Comparison of ENCODE assay signal across 8 cellular contexts in genomic region chrX:12973561-12974216, GRCh38. TPM values are rescaled to one million over a fixed set of nuclear protein-coding genes. Genes with fewer than 3 reads are reported as not detected.
DNase-seq lines count a peak whose midpoint lies in the region; ATAC-seq, FAIRE-seq and TF ChIP-seq lines count a peak whose summit lies in the region.

No MANE protein-coding gene starts in this region.

- no peak overlapping the region for H3K4me3 Mint-ChIP-seq in MCF 10A (ENCODE audit: unreplicated experiment)
- peak overlapping the region; percentile 92 to 99 (median 96) for H3K4me3 Mint-ChIP-seq in naive thymus-derived CD4-positive, alpha-beta T cell

- no peak for ATAC-seq in naive thymus-derived CD4-positive, alpha-beta T cell
- ATAC-seq in GM21737 (IDR thresholded peaks at IDR 0.05; ENCODE audit: unreplicated experiment) (no peak), GM18511 (IDR thresholded peaks at IDR 0.05; ENCODE audit: unreplicated experiment) (no peak), GM18873 (IDR thresholded peaks at IDR 0.05; ENCODE audit: low FRiP score, unreplicated experiment) (no peak)

- peaks cover 24% of the 10 kb centered on the region for H3K36me3 ChIP-seq in PC-9 (ENCODE audit: low read depth)
- peaks cover 11 to 22% (median 20%) of the 10 kb centered on the region in 3 experiments for H3K36me3 ChIP-seq in naive thymus-derived CD4-positive, alpha-beta T cell (ENCODE audit: control insufficient read depth in 2 of 3, insufficient read depth in 3 of 3, low read length in 3 of 3)

- peaks cover 30% of the 10 kb centered on the region for H3K4me1 ChIP-seq in PC-9 (replicated peaks; ENCODE audit: insufficient read depth)
- peaks cover 6 to 20% of the 10 kb centered on the region in 2 donors for H3K4me1 ChIP-seq in naive thymus-derived CD4-positive, alpha-beta T cell (ENCODE audit: control insufficient read depth in 2 of 2, insufficient read depth in 2 of 2, low read length in 2 of 2)

- BruUV-seq in PC-9 (replicated peaks; lab: Mats Ljungman, UMichigan) (TSS peak; percentile 40), MCF 10A (replicated peaks; lab: Mats Ljungman, UMichigan) (no TSS peak)

- H3K27ac ChIP-seq in PC-9, result peak overlapping the region; percentile 99
- peak overlapping the region; percentile 93 for H3K27ac ChIP-seq in naive thymus-derived CD4-positive, alpha-beta T cell (ENCODE audit: low read depth, low read length)

- intact Hi-C loops in PC-9 (cut with micrococcal nuclease; ENCODE audit: unreplicated experiment) (loop anchor here (1.0 to 10.0 kb wide), 4 partner anchors 17 to 515 kb away; no protein-coding TSS in a partner anchor), MCF 10A (cut with micrococcal nuclease) (loop anchor here (2.0 kb wide), 1 partner anchor 129 kb away; no protein-coding TSS in a partner anchor)
- intact Hi-C loops in naive thymus-derived CD4-positive, alpha-beta T cell (cut with micrococcal nuclease), result loop anchor here (1.0 to 5.0 kb wide), 3 partner anchors 17 to 179 kb away; no protein-coding TSS in a partner anchor

- CTCF ChIA-PET in PC-9 (lab: Charles Lee), result interaction anchor here (0.6 kb wide), 1 partner anchor 20 kb away, joined by 3 read pairs; no protein-coding TSS in a partner anchor
- CTCF ChIA-PET in MCF 10A (lab: Yijun Ruan, JAX), result interaction anchor here (0.5 to 0.9 kb wide), 3 partner anchors 27 to 178 kb away, joined by 3 to 4 read pairs (median 4); no protein-coding TSS in a partner anchor
- CTCF ChIA-PET in naive thymus-derived CD4-positive, alpha-beta T cell (lab: Charles Lee), result interaction anchor here (1.1 to 9.2 kb wide), 9 partner anchors 16 to 514 kb away, joined by 3 to 102 read pairs (median 5); no protein-coding TSS in a partner anchor

- peaks cover 29% of the 10 kb centered on the region for H3K36me3 Mint-ChIP-seq in MCF 10A (ENCODE audit: insufficient read depth, unreplicated experiment)
- H3K36me3 Mint-ChIP-seq in naive thymus-derived CD4-positive, alpha-beta T cell, result peaks cover 11 to 62% (median 31%) of the 10 kb centered on the region in 5 donors

- no peak for DNase-seq in GM18507 (ENCODE audit: extremely low spot score, insufficient read length, low read depth)
- DNase-seq in PC-9, result no peak
- no peak for DNase-seq in MCF 10A (ENCODE audit: unreplicated experiment)
- peak in 6 of 9 donors; percentile 52 to 67 (median 58) for DNase-seq in naive thymus-derived CD4-positive, alpha-beta T cell
- no peak for DNase-seq in dedifferentiated amniotic fluid mesenchymal stem cell (ENCODE audit: extremely low spot score)

- FAIRE-seq in GM18507 (lab: Jason Lieb, UNC), result peak; percentile 91

- H2AFZ ChIP-seq in PC-9, result 0 out of 2 replicates have a peak overlapping the region, but pooled peaks have one; percentile 36

- peaks cover 8% of the 10 kb centered on the region for H3K27me3 Mint-ChIP-seq in MCF 10A (ENCODE audit: insufficient read depth, unreplicated experiment)
- H3K27me3 Mint-ChIP-seq in naive thymus-derived CD4-positive, alpha-beta T cell, result peaks cover 0 to 8% (median 0%) of the 10 kb centered on the region in 5 donors

- H4K20me1 ChIP-seq in PC-9 (ENCODE audit: insufficient read depth), result peaks cover 3% of the 10 kb centered on the region; the same call in 1 of the 2 replicates

- peak overlapping the region; percentile 83 for H3K4me2 ChIP-seq in PC-9

- no peaks in the 10 kb centered on the region for H3K9me3 Mint-ChIP-seq in MCF 10A (ENCODE audit: unreplicated experiment)
- H3K9me3 Mint-ChIP-seq in naive thymus-derived CD4-positive, alpha-beta T cell, result peaks cover 0 to 34% (median 0%) of the 10 kb centered on the region in 11 donors

- peaks cover 48% of the 10 kb centered on the region for H3F3A ChIP-seq in PC-9 (ENCODE audit: insufficient read depth, low read depth)

- no peaks in the 10 kb centered on the region for H3K9me3 ChIP-seq in PC-9 (ENCODE audit: insufficient read depth, low read depth)
- H3K9me3 ChIP-seq in naive thymus-derived CD4-positive, alpha-beta T cell (ENCODE audit: control insufficient read depth in 2 of 3, low read length in 3 of 3), result no peaks in the 10 kb centered on the region

- H3K27me3 ChIP-seq in PC-9 (ENCODE audit: insufficient read depth, low read depth), result no peaks in the 10 kb centered on the region
- H3K27me3 ChIP-seq in naive thymus-derived CD4-positive, alpha-beta T cell (ENCODE audit: control insufficient read depth in 2 of 2, insufficient read depth in 2 of 2, low read length in 2 of 2), result no peaks in the 10 kb centered on the region

- peak overlapping the region; percentile 84 for H3K27ac Mint-ChIP-seq in MCF 10A (ENCODE audit: low read depth, unreplicated experiment)
- H3K27ac Mint-ChIP-seq in naive thymus-derived CD4-positive, alpha-beta T cell, result peak overlapping the region; percentile 92 to 99 (median 97)

- no peaks in the 10 kb centered on the region for H3K9me2 ChIP-seq in PC-9 (ENCODE audit: insufficient read depth)

- H3K79me2 ChIP-seq in PC-9 (ENCODE audit: low read depth), result peaks cover 37% of the 10 kb centered on the region

- H3K4me1 Mint-ChIP-seq in MCF 10A (ENCODE audit: insufficient read depth, unreplicated experiment), result peaks cover 6% of the 10 kb centered on the region
- peaks cover 6 to 52% (median 23%) of the 10 kb centered on the region in 7 donors for H3K4me1 Mint-ChIP-seq in naive thymus-derived CD4-positive, alpha-beta T cell

- peak overlapping the region; percentile 99; the same call in 1 of the 2 replicates for H3K4me3 ChIP-seq in PC-9
- H3K4me3 ChIP-seq in naive thymus-derived CD4-positive, alpha-beta T cell (ENCODE audit: low read length), result peak overlapping the region; percentile 97

- no peak for TF ChIP-seq CTCF in PC-9 (conservative IDR thresholded peaks at IDR 0.05)
- no peak for TF ChIP-seq CTCF in MCF 10A (IDR thresholded peaks at IDR 0.05; ENCODE audit: unreplicated experiment)

- POLR2A ChIA-PET in PC-9 (lab: Charles Lee; ENCODE audit: unreplicated experiment), result interaction anchor here (0.7 to 1.2 kb wide), 3 partner anchors 12 to 56 kb away, joined by 4 to 8 read pairs (median 8); no protein-coding TSS in a partner anchor
- POLR2A ChIA-PET in MCF 10A (lab: Yijun Ruan, JAX), result interaction anchor here (1.2 to 3.4 kb wide), 2 partner anchors 23 to 515 kb away, joined by 4 to 20 read pairs; no protein-coding TSS in a partner anchor
- POLR2A ChIA-PET in naive thymus-derived CD4-positive, alpha-beta T cell (lab: Charles Lee), result interaction anchor here (0.6 to 24.0 kb wide), 18 partner anchors 8 to 514 kb away, joined by 3 to 1322 read pairs (median 11); partner anchors contain the start of genes FAM9C and PRPS2

RNA-seq across cellular contexts. Expression of gene TMSB4X, which starts 1.2 kb away (rescaled TPM):
- 2,589 and 3,588 TPM in 2 replicates for total RNA-seq in PC-9 (2021)
- 801 and 901 TPM in 2 replicates for total RNA-seq in MCF 10A (2022)
- over 10,000 TPM in 1 of 5 experiments, 1,000 to 10,000 TPM in 4; 3,911 to 13,454 (median 4,935) TPM for total RNA-seq in naive thymus-derived CD4-positive, alpha-beta T cell
- polyA plus RNA-seq in naive thymus-derived CD4-positive, alpha-beta T cell, result over 10,000 TPM; 26,512 to 30,787 TPM

Comparison
In these comparisons a context has a peak if more than half of its experiments do, and no peak if none do; other contexts are left out.
1. DNase-seq: peak in naive thymus-derived CD4-positive, alpha-beta T cell (6 of 9); none in GM18507 (single experiment), PC-9 (0 of 2), MCF 10A (single experiment) and dedifferentiated amniotic fluid mesenchymal stem cell (single experiment).